ENCODE assay signal across 8 cellular contexts in genomic region chr1:214445846-214446614, GRCh38.
DNase-seq lines count a peak whose midpoint lies in the region; ATAC-seq and TF ChIP-seq lines count a peak whose summit lies in the region.

No MANE protein-coding gene starts in this region.

- H3K4me3 ChIP-seq in PC-3 (ENCODE audit: low read length), result peak overlapping the region; percentile 46

- peaks cover 19% of the 10 kb centered on the region for H3F3A ChIP-seq in PC-3 (ENCODE audit: low read length, unreplicated experiment)

- H3K9me3 ChIP-seq in PC-3 (ENCODE audit: low read length), result no peaks in the 10 kb centered on the region

- ATAC-seq in PC-3 (peak; percentile 28), esophagus mucosa (peak; percentile 56), HG03457 (IDR thresholded peaks at IDR 0.05; ENCODE audit: unreplicated experiment) (no peak), GM21423 (IDR thresholded peaks at IDR 0.05; ENCODE audit: unreplicated experiment) (no peak)
- ATAC-seq in stimulated activated naive CD8-positive, alpha-beta T cell treated with anti-CD3 and anti-CD28 coated beads, Interleukin-15, Interleukin-2, amounts not matched to agents 100 U/mL and 50 U/mL, for 24 hours, result peak; percentile 70

- no peak for TF ChIP-seq CTCF in PC-3 (conservative IDR thresholded peaks at IDR 0.05; ENCODE audit: low read depth, low read length)

- peak overlapping the region; percentile 95 for H3K27ac ChIP-seq in PC-3 (ENCODE audit: low read length)

- no peaks in the 10 kb centered on the region for H3K9me2 ChIP-seq in PC-3 (replicated peaks; ENCODE audit: low read length)

- DNase-seq in NCI-H2171 treated with DMSO at 0.1 percent for 48 hours (lab: John Stamatoyannopoulos, UW) (peak; percentile 58), NCI-H2171 (lab: John Stamatoyannopoulos, UW) (no peak), PC-3 (peak; percentile 92), SKM-1 (lab: John Stamatoyannopoulos, UW; ENCODE audit: unreplicated experiment) (no peak)
- no peak for DNase-seq in stimulated activated naive CD8-positive, alpha-beta T cell treated with anti-CD3 and anti-CD28 coated beads, Interleukin-15, Interleukin-2, amounts not matched to agents 100 U/mL and 50 U/mL, for 24 hours

- H3K9ac ChIP-seq in PC-3 (ENCODE audit: low read length), result peak overlapping the region; percentile 68

- peaks cover 48% of the 10 kb centered on the region for H3K4me1 ChIP-seq in PC-3 (ENCODE audit: insufficient read depth, low read length)

- no peaks in the 10 kb centered on the region for H3K27me3 ChIP-seq in PC-3 (ENCODE audit: low read length)

- H4K20me1 ChIP-seq in PC-3 (ENCODE audit: low read length), result no peaks in the 10 kb centered on the region

- POLR2A ChIA-PET in PC-3 (lab: Charles Lee; ENCODE audit: unreplicated experiment), result no interaction called here

- no TSS peak for BruUV-seq in PC-3 (replicated peaks; lab: Mats Ljungman, UMichigan)

- peak overlapping the region; percentile 36; the same call in 1 of the 2 replicates for H2AFZ ChIP-seq in PC-3 (ENCODE audit: low read length)

- peak overlapping the region; percentile 79 for H3K4me2 ChIP-seq in PC-3 (ENCODE audit: low read length)

- CTCF ChIA-PET in PC-3 (lab: Charles Lee), result no interaction called here

- no peaks in the 10 kb centered on the region for H3K36me3 ChIP-seq in PC-3 (ENCODE audit: low read depth, low read length)

- intact Hi-C loops in PC-3 (cut with micrococcal nuclease), result loop anchor here (1.0 to 5.0 kb wide), 6 partner anchors 18 to 141 kb away; no protein-coding TSS in a partner anchor

- peaks cover 38% of the 10 kb centered on the region for H3K79me2 ChIP-seq in PC-3 (ENCODE audit: low read length)

Comparison
In these comparisons a context has a peak if more than half of its experiments do, and no peak if none do; other contexts are left out.
1. DNase-seq: peak in NCI-H2171 treated with DMSO at 0.1 percent for 48 hours (single experiment) and PC-3 (single experiment); none in NCI-H2171 (single experiment), stimulated activated naive CD8-positive, alpha-beta T cell treated with anti-CD3 and anti-CD28 coated beads, Interleukin-15, Interleukin-2, amounts not matched to agents 100 U/mL and 50 U/mL, for 24 hours (single experiment) and SKM-1 (single experiment).
2. ATAC-seq: peak in PC-3 (single experiment), esophagus mucosa (single experiment) and stimulated activated naive CD8-positive, alpha-beta T cell treated with anti-CD3 and anti-CD28 coated beads, Interleukin-15, Interleukin-2, amounts not matched to agents 100 U/mL and 50 U/mL, for 24 hours (single experiment); none in HG03457 (single experiment) and GM21423 (single experiment).